2 cellular contexts compared by ENCODE assay signal in genomic region chr14:64320362-64320761, GRCh38. TPM values are rescaled to one million over a fixed set of nuclear protein-coding genes. Genes with fewer than 3 reads are reported as not detected.
"Had no signal": no experiment of that assay in that cellular context is flagged by ENCODE, and none has a peak within 500 bp of the region (broad histone marks: within the 10 kb centered on the region; RNA-seq: fewer than 3 reads in every experiment).

No MANE protein-coding gene starts in this region.

RNA-seq across cellular contexts. Expression of gene ESR2, which starts 26.2 kb away (rescaled TPM):
- total RNA-seq: activated CD4-positive, alpha-beta T cell treated with anti-CD3 and anti-CD28 coated beads, Interleukin-2, amount 10 ng/mL, durations not matched to agents 24 days and 14 days; activated CD4-positive, alpha-beta T cell treated with anti-CD3 and anti-CD28 coated beads, Interleukin-2, amount 10 ng/mL, durations not matched to agents 7 days and 5 days had no signal
